ENCODE assay signal across 12 cellular contexts in the genomic region with DNA sequence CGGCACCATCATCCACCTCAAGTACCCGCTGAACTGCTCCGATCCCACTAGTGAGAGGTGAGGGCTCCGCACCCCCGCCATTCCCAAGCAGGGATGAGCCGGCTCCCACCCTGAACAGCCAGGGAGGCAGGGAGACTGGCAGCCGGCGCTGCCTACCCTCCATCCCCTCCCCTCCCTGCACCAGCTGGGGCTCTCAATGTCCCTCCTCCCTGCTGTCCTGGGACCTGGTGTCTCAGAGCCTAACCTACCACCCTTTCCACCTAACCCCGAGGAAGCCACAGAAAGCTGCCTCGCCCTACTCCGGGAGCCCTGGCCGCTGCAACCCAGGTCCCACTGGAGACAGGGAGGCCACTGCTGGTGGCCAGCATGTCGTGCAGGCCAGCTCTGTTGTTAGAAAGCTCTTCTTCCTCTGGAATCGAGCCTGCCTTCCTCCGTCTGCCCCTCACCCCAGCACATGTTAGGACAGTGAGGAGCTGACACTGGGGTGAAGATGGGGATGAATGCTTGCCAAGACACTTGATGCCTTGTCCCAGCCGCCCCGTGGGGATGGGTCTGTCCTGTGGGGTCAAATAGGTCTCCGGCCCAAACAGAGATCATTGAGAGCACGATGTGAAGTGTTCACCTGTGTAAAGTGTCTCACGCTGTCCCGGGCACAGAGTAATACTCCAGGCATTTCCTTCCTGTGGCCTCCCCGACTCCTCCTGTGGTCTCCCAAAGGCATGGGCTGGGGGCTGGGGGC. TPM values are rescaled to one million over a fixed set of nuclear protein-coding genes. Genes with fewer than 3 reads are reported as not detected.
DNase-seq lines count a peak whose midpoint lies in the region; ATAC-seq and TF ChIP-seq lines count a peak whose summit lies in the region.
"Had no signal": no experiment of that assay in that cellular context is flagged by ENCODE, and none has a peak within 500 bp of the region (broad histone marks: within the 10 kb centered on the region; RNA-seq: fewer than 3 reads in every experiment).

No MANE protein-coding gene starts in this region.

- H3K9me3 ChIP-seq in right lobe of liver (no peaks in the 10 kb centered on the region), thymus (ENCODE audit: control insufficient read depth) (no peaks in the 10 kb centered on the region)

- 52% methylated on average over 11 of the region's 22 CpGs for WGBS in right lobe of liver (ENCODE audit: insufficient coverage, low coverage, low lambda C conversion rate, missing lambda C conversion rate)
- WGBS in thymus, result 15% methylated on average over 22 of the region's 22 CpGs

- no peaks in the 10 kb centered on the region for H3K27me3 Mint-ChIP-seq in activated T-cell treated with anti-CD3 and anti-CD28 coated beads, Interleukin-2, amount 50 U/mL, for 4 hours (ENCODE audit: low read depth)

- no peak for ATAC-seq in activated T-cell treated with anti-CD3 and anti-CD28 coated beads, Interleukin-2, amount 50 U/mL, for 4 hours
- ATAC-seq in right lobe of liver, result no peak

- peak overlapping the region; percentile 95 for H3K4me3 Mint-ChIP-seq in activated T-cell treated with anti-CD3 and anti-CD28 coated beads, Interleukin-2, amount 50 U/mL, for 4 hours

- DNase-seq in activated T-cell treated with anti-CD3 and anti-CD28 coated beads, Interleukin-2, amount 50 U/mL, for 1 hour, result peak; percentile 58
- DNase-seq in activated T-cell treated with anti-CD3 and anti-CD28 coated beads for 4 hours (no peak), right lobe of liver (peak in 2 of 3 donors; percentile 21 to 55), DMS79 (lab: John Stamatoyannopoulos, UW) (no peak), EL (no peak), globus pallidus (ENCODE audit: low spot score) (no peak)
- peak; percentile 21 for DNase-seq in activated T-cell treated with anti-CD3 and anti-CD28 coated beads, Interleukin-2, amount 50 U/mL, for 4 hours
- DNase-seq: amygdala; stimulated activated CD4-positive, alpha-beta T cell treated with anti-CD3 and anti-CD28 coated beads, Interleukin-2, amount 100 ng/mL, for 48 hours had no signal

- no peak for TF ChIP-seq POLR2A in right lobe of liver (IDR thresholded peaks at IDR 0.05)

- H3K4me3 ChIP-seq in right lobe of liver (peak overlapping the region; percentile 27 to 48 (median 31)), thymus (ENCODE audit: low read length) (peak overlapping the region; percentile 74)

- no peak for TF ChIP-seq CTCF in right lobe of liver (IDR thresholded peaks at IDR 0.05)

- H3K27ac ChIP-seq in right lobe of liver (peak overlapping the region in 2 of 3 donors; percentile 77 to 80), thymus (ENCODE audit: low read depth) (peak overlapping the region; percentile 85)
- H3K27ac ChIP-seq: RWPE1 had no signal

- peaks cover 71% of the 10 kb centered on the region for H3K4me1 Mint-ChIP-seq in activated T-cell treated with anti-CD3 and anti-CD28 coated beads, Interleukin-2, amount 50 U/mL, for 4 hours (ENCODE audit: low read depth)

- intact Hi-C loops in right lobe of liver (cut with DNase I), result loop anchor here in 1 of 2 donors (10.0 kb wide), 1 partner anchor 143 kb away; the partner anchor contains the start of gene C1R

- H3K4me1 ChIP-seq in right lobe of liver (no peaks in the 10 kb centered on the region), thymus (ENCODE audit: control insufficient read depth, insufficient read depth, low read length) (peaks cover 37% of the 10 kb centered on the region)

- no peaks in the 10 kb centered on the region for H3K27me3 ChIP-seq in right lobe of liver
- no peaks in the 10 kb centered on the region for H3K27me3 ChIP-seq in thymus (ENCODE audit: control insufficient read depth, insufficient read depth)

- H3K9me3 Mint-ChIP-seq in activated T-cell treated with anti-CD3 and anti-CD28 coated beads, Interleukin-2, amount 50 U/mL, for 4 hours, result no peaks in the 10 kb centered on the region

- peaks cover 40% of the 10 kb centered on the region for H3K36me3 Mint-ChIP-seq in activated T-cell treated with anti-CD3 and anti-CD28 coated beads, Interleukin-2, amount 50 U/mL, for 4 hours (ENCODE audit: insufficient read depth)

- H3K36me3 ChIP-seq in right lobe of liver (no peaks in the 10 kb centered on the region), thymus (ENCODE audit: control insufficient read depth, insufficient read depth) (peaks cover 28% of the 10 kb centered on the region)

RNA-seq across cellular contexts. Expression of gene PTPN6, which starts 1.1 kb away (rescaled TPM):
- 100 to 1,000 TPM; 309 to 404 (median 401) TPM for total RNA-seq in activated T-cell treated with anti-CD3 and anti-CD28 coated beads, Interleukin-2, amount 50 U/mL, for 4 hours
- 10 to 100 TPM; 12.1 to 30.6 (median 19.4) TPM for total RNA-seq in right lobe of liver
- 213 TPM for polyA plus RNA-seq in thymus

RNA-seq across cellular contexts. Expression of gene C12orf57, which starts 8.5 kb away (rescaled TPM):
- 100 to 1,000 TPM; 180 to 190 (median 184) TPM for total RNA-seq in activated T-cell treated with anti-CD3 and anti-CD28 coated beads, Interleukin-2, amount 50 U/mL, for 4 hours
- 100 to 1,000 TPM in 2 of 6 experiments, 10 to 100 TPM in 4; 47.6 to 189 (median 70.5) TPM for total RNA-seq in right lobe of liver
- 421 TPM for polyA plus RNA-seq in thymus

RNA-seq across cellular contexts. Expression of gene RNU7-1, which starts 8.7 kb away (rescaled TPM):
- total RNA-seq in activated T-cell treated with anti-CD3 and anti-CD28 coated beads, Interleukin-2, amount 50 U/mL, for 4 hours, result not detected
- not detected for total RNA-seq in right lobe of liver
- polyA plus RNA-seq in thymus, result not detected
- total RNA-seq: HT1080 had no signal

RNA-seq across cellular contexts. Expression of gene PHB2, which starts 18.2 kb away (rescaled TPM):
- total RNA-seq in activated T-cell treated with anti-CD3 and anti-CD28 coated beads, Interleukin-2, amount 50 U/mL, for 4 hours, result 100 to 1,000 TPM; 619 to 718 (median 635) TPM
- 100 to 1,000 TPM in 4 of 6 experiments, 10 to 100 TPM in 2; 95.5 to 215 (median 122) TPM for total RNA-seq in right lobe of liver
- polyA plus RNA-seq in thymus, result 149 TPM

RNA-seq across cellular contexts. Expression of gene EMG1, which starts 18.4 kb away (rescaled TPM):
- 100 to 1,000 TPM; 215 to 254 (median 223) TPM for total RNA-seq in activated T-cell treated with anti-CD3 and anti-CD28 coated beads, Interleukin-2, amount 50 U/mL, for 4 hours
- total RNA-seq in right lobe of liver, result 10 to 100 TPM; 13.2 to 28.1 (median 18.9) TPM
- polyA plus RNA-seq in thymus, result 27.6 TPM

Comparison
In these comparisons a context has a peak if more than half of its experiments do, and no peak if none do; other contexts are left out.
1. DNase-seq: peak in activated T-cell treated with anti-CD3 and anti-CD28 coated beads, Interleukin-2, amount 50 U/mL, for 1 hour (single experiment), activated T-cell treated with anti-CD3 and anti-CD28 coated beads, Interleukin-2, amount 50 U/mL, for 4 hours (single experiment) and right lobe of liver (2 of 3); none in activated T-cell treated with anti-CD3 and anti-CD28 coated beads for 4 hours (single experiment), DMS79 (single experiment), EL (single experiment) and globus pallidus (single experiment).
2. RNA of gene PTPN6, which starts 1.1 kb away (total RNA-seq): 309 to 404 TPM in activated T-cell treated with anti-CD3 and anti-CD28 coated beads, Interleukin-2, amount 50 U/mL, for 4 hours; 12.1 to 30.6 TPM in right lobe of liver; every median in the first group is over 4 times any median in the second.